ENCODE assay signal across 32 cellular contexts in genomic region chr1:229704157-229704556, GRCh38.
"Had no signal": no experiment of that assay in that cellular context is flagged by ENCODE, and none has a peak within 500 bp of the region (broad histone marks: within the 10 kb centered on the region; RNA-seq: fewer than 3 reads in every experiment).

No MANE protein-coding gene starts in this region.

- H3K4me3 ChIP-seq: body of pancreas, esophagus muscularis mucosa, gastrocnemius medialis, heart right ventricle, hepatocyte had no signal

- H3K9me3 ChIP-seq: gastrocnemius medialis had no signal

- H3K9me3 Mint-ChIP-seq: activated T-helper 17 cell treated with anti-CD3 and anti-CD28 coated beads, Interleukin-2, amount 50 U/mL, for 72 hours; effector memory CD8-positive, alpha-beta T cell had no signal

- H3K79me2 ChIP-seq: hepatocyte had no signal

- H3K4me1 ChIP-seq: body of pancreas, foreskin keratinocyte had no signal

- H3K27ac ChIP-seq: body of pancreas, esophagus muscularis mucosa, foreskin keratinocyte, gastrocnemius medialis, heart right ventricle, hepatocyte, WERI-Rb-1 had no signal

- H3K27ac Mint-ChIP-seq: activated B cell treated with CpG ODN at 0.5 μM for 24 hours; activated CD8-positive, alpha-beta T cell treated with anti-CD3 and anti-CD28 coated beads for 36 hours; activated naive CD8-positive, alpha-beta T cell; activated T-helper 17 cell treated with anti-CD3 and anti-CD28 coated beads, Interleukin-2, amount 50 U/mL, for 72 hours; effector memory CD8-positive, alpha-beta T cell; T-helper 2 cell treated with Interferon-gamma antibody and Interleukin-4, amounts not matched to agents 5 μg/mL and 100 μg/mL, for 36 hours had no signal

- H3K4me1 Mint-ChIP-seq: activated T-helper 17 cell treated with anti-CD3 and anti-CD28 coated beads, Interleukin-2, amount 50 U/mL, for 72 hours had no signal

- H3K27me3 ChIP-seq: body of pancreas, esophagus muscularis mucosa, gastrocnemius medialis, heart right ventricle, hepatocyte had no signal

- H3K4me2 ChIP-seq: hepatocyte had no signal

- DNase-seq: activated B cell treated with CpG ODN at 0.5 μM for 24 hours; activated CD4-positive, alpha-beta T cell treated with anti-CD3 and anti-CD28 coated beads for 48 hours; activated CD4-positive, alpha-beta T cell treated with anti-CD3 and anti-CD28 coated beads, Interleukin-2, amount 50 U/mL, for 1 hour; activated CD4-positive, alpha-beta T cell treated with anti-CD3 and anti-CD28 coated beads, Interleukin-2, amount 50 U/mL, for 48 hours; activated CD8-positive, alpha-beta memory T cell treated with anti-CD3 and anti-CD28 coated beads for 24 hours; activated CD8-positive, alpha-beta T cell treated with anti-CD3 and anti-CD28 coated beads for 36 hours; activated effector memory CD4-positive, alpha-beta T cell treated with Interleukin-2 at 50 U/mL for 16 hours; activated gamma-delta T cell treated with Interleukin-2 at 50 U/mL for 16 hours; activated naive CD4-positive, alpha-beta T cell treated with anti-CD3 and anti-CD28 coated beads, Interleukin-2, amount 50 U/mL, for 16 hours; activated naive CD4-positive, alpha-beta T cell treated with Interleukin-2 at 50 U/mL for 16 hours; activated T-cell treated with anti-CD3 and anti-CD28 coated beads, Interleukin-2, amount 50 U/mL, for 4 hours; amygdala; aorta; body of pancreas; caudate nucleus; cortex of kidney; dermis blood vessel endothelial cell; effector CD4-positive, alpha-beta T cell; effector memory CD8-positive, alpha-beta T cell; erythroblast; foreskin keratinocyte; gastrocnemius medialis; glutamatergic neuron; heart right ventricle; T1000; WERI-Rb-1 had no signal

- H3K36me3 ChIP-seq: esophagus muscularis mucosa, gastrocnemius medialis, heart right ventricle, WERI-Rb-1 had no signal

- H3K4me3 Mint-ChIP-seq: activated B cell treated with CpG ODN at 0.5 μM for 24 hours; activated CD8-positive, alpha-beta T cell treated with anti-CD3 and anti-CD28 coated beads for 36 hours; activated naive CD8-positive, alpha-beta T cell; activated T-cell treated with anti-CD3 and anti-CD28 coated beads, Interleukin-2, amount 50 U/mL, for 4 hours; activated T-helper 17 cell treated with anti-CD3 and anti-CD28 coated beads, Interleukin-2, amount 50 U/mL, for 72 hours; effector memory CD8-positive, alpha-beta T cell; T-helper 2 cell treated with Interferon-gamma antibody and Interleukin-4, amounts not matched to agents 5 μg/mL and 100 μg/mL, for 36 hours had no signal

- H2AFZ ChIP-seq: hepatocyte had no signal

- ATAC-seq: activated CD4-positive, CD25-positive, alpha-beta regulatory T cell treated with anti-CD3 and anti-CD28 coated beads, Interleukin-2, amount 50 U/mL, for 24 hours; activated CD8-positive, alpha-beta T cell treated with anti-CD3 and anti-CD28 coated beads for 36 hours; activated T-cell treated with anti-CD3 and anti-CD28 coated beads, Interleukin-2, amount 50 U/mL, for 4 hours; activated T-helper 17 cell treated with anti-CD3 and anti-CD28 coated beads, Interleukin-2, amount 50 U/mL, for 72 hours; body of pancreas; effector memory CD8-positive, alpha-beta T cell; foreskin keratinocyte; gastrocnemius medialis; heart right ventricle had no signal

- H3K27me3 Mint-ChIP-seq: activated CD8-positive, alpha-beta T cell treated with anti-CD3 and anti-CD28 coated beads for 36 hours had no signal
